ENCODE assay signal across 8 cellular contexts in the genomic region with DNA sequence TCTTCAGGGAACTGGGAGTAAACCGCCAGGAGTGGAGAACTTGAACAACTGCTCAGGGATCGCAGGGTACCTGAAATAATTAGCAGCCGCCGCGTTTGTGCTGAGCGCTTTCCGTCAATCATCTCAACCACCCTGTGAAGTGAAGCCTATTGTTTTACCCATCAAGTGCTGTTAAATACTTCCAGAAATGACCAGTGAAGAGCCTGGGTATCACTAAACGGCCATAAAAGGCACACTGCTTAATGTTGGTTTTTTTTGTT. TPM values are rescaled to one million over a fixed set of nuclear protein-coding genes. Genes with fewer than 3 reads are reported as not detected.
DNase-seq lines count a peak whose midpoint lies in the region; ATAC-seq and TF ChIP-seq lines count a peak whose summit lies in the region.

No MANE protein-coding gene starts in this region.

- H3K79me1 ChIP-seq in mesenchymal stem cell (replicated peaks; ENCODE audit: low read length, poor library complexity, severe bottlenecking), result no peaks in the 10 kb centered on the region

- peak overlapping the region; percentile 64 for H3K4me2 ChIP-seq in mesenchymal stem cell (ENCODE audit: low read length, poor library complexity, severe bottlenecking)

- H3K14ac ChIP-seq in mesenchymal stem cell (ENCODE audit: low read length in 2 of 2), result no peak overlapping the region

- H2BK5ac ChIP-seq in mesenchymal stem cell (ENCODE audit: low read depth, low read length, poor library complexity, severe bottlenecking), result no peak overlapping the region

- no peak overlapping the region for H3K18ac ChIP-seq in mesenchymal stem cell (ENCODE audit: low read depth in 1 of 2, low read length in 2 of 2)

- H3K4ac ChIP-seq in mesenchymal stem cell (ENCODE audit: low read depth in 1 of 2, low read length in 2 of 2), result peak overlapping the region in 1 of 2 experiments; percentile 42

- TF ChIP-seq POLR2A in body of pancreas (IDR thresholded peaks at IDR 0.05), result no peak

- no peak overlapping the region for H4K91ac ChIP-seq in mesenchymal stem cell (ENCODE audit: low read length)

- peak overlapping the region; percentile 90 for H3K9ac ChIP-seq in mesenchymal stem cell (ENCODE audit: low read length)

- peak overlapping the region; percentile 72 for H3K4me3 ChIP-seq in Jurkat, Clone E6-1 (ENCODE audit: low read length)
- peak overlapping the region; percentile 71 to 78 for H3K4me3 ChIP-seq in body of pancreas
- peak overlapping the region; percentile 78 to 93 for H3K4me3 ChIP-seq in mesenchymal stem cell (ENCODE audit: insufficient read depth in 1 of 2, low read depth in 1 of 2, low read length in 2 of 2)

- peak; percentile 2 for ATAC-seq in GM18502 (IDR thresholded peaks at IDR 0.05; ENCODE audit: poor library complexity, unreplicated experiment)
- no peak for ATAC-seq in body of pancreas

- no peak overlapping the region for H2AFZ ChIP-seq in mesenchymal stem cell (ENCODE audit: low read depth, low read length)

- no peak overlapping the region for H2BK12ac ChIP-seq in mesenchymal stem cell (ENCODE audit: low read length in 2 of 2)

- intact Hi-C loops in body of pancreas (cut with DNase I), result no loop called here

- H2AK5ac ChIP-seq in mesenchymal stem cell (ENCODE audit: low read length, severe bottlenecking), result peak overlapping the region; percentile 49

- H3K4me1 ChIP-seq in body of pancreas (peaks cover 30% of the 10 kb centered on the region), mesenchymal stem cell (ENCODE audit: control insufficient read depth, insufficient read depth, low read depth, low read length) (peaks cover 11% of the 10 kb centered on the region)

- no peak overlapping the region for H3K23ac ChIP-seq in mesenchymal stem cell (ENCODE audit: low read length in 2 of 2)

- no peaks in the 10 kb centered on the region for H3K27me3 ChIP-seq in body of pancreas
- no peaks in the 10 kb centered on the region for H3K27me3 ChIP-seq in mesenchymal stem cell (ENCODE audit: control insufficient read depth in 1 of 2, insufficient read depth in 1 of 2, low read length in 2 of 2)

- no peak for TF ChIP-seq CTCF in body of pancreas (IDR thresholded peaks at IDR 0.05)

- no peak for DNase-seq in Jurkat, Clone E6-1 (ENCODE audit: low read depth, low spot score)
- DNase-seq in body of pancreas (peak in 1 of 4 donors; percentile 32), mesenchymal stem cell (peak; percentile 43), SKM-1 treated with dmso at 0.1 percent for 144 hours (lab: John Stamatoyannopoulos, UW; ENCODE audit: unreplicated experiment) (no peak), NCI-H1694 (lab: John Stamatoyannopoulos, UW) (no peak)
- DNase-seq in NK-92 treated with Interleukin-12 subunit alpha and Interleukin-12 subunit beta, amount 100 ng/mL, for 24 hours (lab: John Stamatoyannopoulos, UW), result no peak
- DNase-seq in stimulated activated CD4-positive, alpha-beta T cell treated with anti-CD3 and anti-CD28 coated beads, Interleukin-2, amount 100 ng/mL, for 24 hours, result no peak

- H3K9me3 ChIP-seq in body of pancreas (no peaks in the 10 kb centered on the region), mesenchymal stem cell (ENCODE audit: control insufficient read depth, low read length) (no peaks in the 10 kb centered on the region)

- 3 to 7% methylated on average over 8 of the region's 8 CpGs for WGBS in body of pancreas, 2 donors
- WGBS in mesenchymal stem cell, result 9% methylated on average over 8 of the region's 8 CpGs

- H4K8ac ChIP-seq in mesenchymal stem cell (ENCODE audit: low read length), result no peak overlapping the region

- H2BK15ac ChIP-seq in mesenchymal stem cell (ENCODE audit: low read depth, poor library complexity, severe bottlenecking), result no peak overlapping the region

- H2BK120ac ChIP-seq in mesenchymal stem cell (ENCODE audit: low read depth, low read length), result no peak overlapping the region

- H3K36me3 ChIP-seq in body of pancreas (replicated peaks in 1 of 2; ENCODE audit: insufficient read depth in 1 of 2, low read depth in 2 of 2), result no peaks in the 10 kb centered on the region
- peaks cover 0 to 30% of the 10 kb centered on the region in 2 experiments for H3K36me3 ChIP-seq in mesenchymal stem cell (ENCODE audit: control insufficient read depth in 1 of 2, insufficient read depth in 2 of 2, low read depth in 1 of 2, low read length in 2 of 2)

- H3K27ac ChIP-seq in body of pancreas, result peak overlapping the region in 3 of 4 donors; percentile 85 to 93 (median 91)
- H3K27ac ChIP-seq in mesenchymal stem cell (ENCODE audit: low read length, poor library complexity, severe bottlenecking), result no peak overlapping the region

RNA-seq across cellular contexts. Expression of a gene that starts 1.1 kb away (rescaled TPM):
- 73.3 TPM for polyA plus RNA-seq in Jurkat, Clone E6-1 (2012; ENCODE audit: insufficient read depth, insufficient read length)
- total RNA-seq in body of pancreas, result 100 to 1,000 TPM in 1 of 2 donors, 10 to 100 TPM in 1; 68.2 to 194 TPM
- 391 TPM for polyA plus RNA-seq in mesenchymal stem cell (2013, experiment 1 of 2)
- 399 TPM for polyA plus RNA-seq in mesenchymal stem cell (2013, experiment 2 of 2)

RNA-seq across cellular contexts. Expression of a gene that starts 34.5 kb away (rescaled TPM):
- not detected for polyA plus RNA-seq in Jurkat, Clone E6-1 (2012; ENCODE audit: insufficient read depth, insufficient read length)
- not detected for total RNA-seq in body of pancreas
- not detected for polyA plus RNA-seq in mesenchymal stem cell (2013, experiment 1 of 2)
- 0.07 TPM for polyA plus RNA-seq in mesenchymal stem cell (2013, experiment 2 of 2)

RNA-seq across cellular contexts. Expression of a gene that starts 39.2 kb away (rescaled TPM):
- 9.9 TPM for polyA plus RNA-seq in Jurkat, Clone E6-1 (2012; ENCODE audit: insufficient read depth, insufficient read length)
- 10 to 100 TPM; 24.7 to 40.5 TPM for total RNA-seq in body of pancreas
- polyA plus RNA-seq in mesenchymal stem cell (2013, experiment 1 of 2), result 13.6 TPM
- 14.5 TPM for polyA plus RNA-seq in mesenchymal stem cell (2013, experiment 2 of 2)
